Comparison of ENCODE assay signal across 12 cellular contexts in the genomic region with DNA sequence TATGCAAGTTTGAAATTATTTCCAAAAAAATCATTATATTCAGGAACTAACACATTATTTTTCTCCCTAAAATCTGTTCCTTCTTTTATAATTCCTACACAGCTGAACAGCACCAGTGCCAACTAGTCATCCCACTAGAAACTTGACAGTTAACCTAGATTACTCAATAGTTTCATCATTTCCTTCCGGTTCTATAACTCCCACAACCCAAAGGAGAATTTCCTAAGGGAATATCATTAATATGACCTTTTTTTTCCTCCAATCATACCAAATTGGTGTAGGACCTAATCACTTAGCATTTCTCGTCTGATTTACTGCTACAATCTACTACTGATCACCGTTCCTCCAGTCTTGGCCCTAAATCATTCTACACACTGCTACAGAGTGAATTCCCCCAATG. TPM values are rescaled to one million over a fixed set of nuclear protein-coding genes. Genes with fewer than 3 reads are reported as not detected.
DNase-seq lines count a peak whose midpoint lies in the region; ATAC-seq, FAIRE-seq and TF ChIP-seq lines count a peak whose summit lies in the region.
"Had no signal": no experiment of that assay in that cellular context is flagged by ENCODE, and none has a peak within 500 bp of the region (broad histone marks: within the 10 kb centered on the region; RNA-seq: fewer than 3 reads in every experiment).

No MANE protein-coding gene starts in this region.

- DNase-seq in AG08395 (ENCODE audit: low spot score): peak; percentile 57
- DNase-seq in HS-5 (ENCODE audit: low read depth): peak; percentile 60
- no peak for DNase-seq in keratinocyte (ENCODE audit: low read depth, low spot score)
- DNase-seq in stimulated activated naive B cell treated with anti-CD40 and anti-IgM and Interleukin-4, amounts not matched to agents 10 μg/mL and 1 μg/mL and 100 μg/mL, for 72 hours: no peak
- DNase-seq in activated CD4-positive, alpha-beta memory T cell treated with anti-CD3 and anti-CD28 coated beads, Interleukin-2, amount 10 ng/mL, durations not matched to agents 7 days and 5 days: no peak
- no peak for DNase-seq in CD4-positive, alpha-beta T cell
- DNase-seq: MM.1S, retina had no signal

- no peak overlapping the region for H3K9ac ChIP-seq in keratinocyte (ENCODE audit: control insufficient read depth, extremely low read depth, insufficient read depth, low read length)

- POLR2A ChIA-PET in activated CD4-positive, alpha-beta memory T cell treated with anti-CD3 and anti-CD28 coated beads, Interleukin-2, amount 10 ng/mL, durations not matched to agents 7 days and 5 days (lab: Charles Lee): no interaction called here
- POLR2A ChIA-PET in CD4-positive, alpha-beta T cell (lab: Charles Lee): no interaction called here

- peaks cover 33% of the 10 kb centered on the region for H3K79me2 ChIP-seq in keratinocyte (ENCODE audit: control insufficient read depth, insufficient read depth, low read length)

- H3K27ac Mint-ChIP-seq in brain: peak overlapping the region in 3 of 5 experiments; percentile 25 to 58 (median 54)
- no peak overlapping the region for H3K27ac Mint-ChIP-seq in stimulated activated naive B cell treated with anti-CD40 and anti-IgM and Interleukin-4, amounts not matched to agents 10 μg/mL and 1 μg/mL and 100 μg/mL, for 72 hours
- H3K27ac Mint-ChIP-seq in activated CD4-positive, alpha-beta memory T cell treated with anti-CD3 and anti-CD28 coated beads, Interleukin-2, amount 10 ng/mL, durations not matched to agents 7 days and 5 days: no peak overlapping the region
- H3K27ac Mint-ChIP-seq in CD4-positive, alpha-beta T cell: no peak overlapping the region
- H3K27ac Mint-ChIP-seq: activated T-helper 2 cell treated with anti-CD3 and anti-CD28 coated beads, Interferon-gamma antibody, Interleukin-2, Interleukin-4, amounts not matched to agents 10 μg/mL and 5 μg/mL and 100 μg/mL, durations not matched to agents 14 hours and 24 hours and 36 hours had no signal

- peak overlapping the region; percentile 78 for H3K27ac ChIP-seq in keratinocyte (ENCODE audit: control insufficient read depth, insufficient read depth, low read length)
- no peak overlapping the region for H3K27ac ChIP-seq in CD4-positive, alpha-beta T cell (ENCODE audit: low read depth, low read length)

- H3K36me3 ChIP-seq in keratinocyte (ENCODE audit: control insufficient read depth in 2 of 2, extremely low read depth in 1 of 2, insufficient read depth in 2 of 2, low read length in 2 of 2): no peaks in the 10 kb centered on the region

- no peaks in the 10 kb centered on the region for H3K9me3 ChIP-seq in keratinocyte (ENCODE audit: control insufficient read depth, low read depth, low read length)
- H3K9me3 ChIP-seq in CD4-positive, alpha-beta T cell (ENCODE audit: control insufficient read depth, low read length): no peaks in the 10 kb centered on the region

- peak overlapping the region in 1 of 5 experiments; percentile 9 for H3K4me3 Mint-ChIP-seq in brain
- H3K4me3 Mint-ChIP-seq in stimulated activated naive B cell treated with anti-CD40 and anti-IgM and Interleukin-4, amounts not matched to agents 10 μg/mL and 1 μg/mL and 100 μg/mL, for 72 hours: no peak overlapping the region
- H3K4me3 Mint-ChIP-seq in activated CD4-positive, alpha-beta memory T cell treated with anti-CD3 and anti-CD28 coated beads, Interleukin-2, amount 10 ng/mL, durations not matched to agents 7 days and 5 days: no peak overlapping the region
- no peak overlapping the region for H3K4me3 Mint-ChIP-seq in CD4-positive, alpha-beta T cell

- ATAC-seq in stimulated activated naive B cell treated with anti-CD40 and anti-IgM and Interleukin-4, amounts not matched to agents 10 μg/mL and 1 μg/mL and 100 μg/mL, for 72 hours (replicated peaks): no peak
- no peak for ATAC-seq in GM19467 (IDR thresholded peaks at IDR 0.05; ENCODE audit: unreplicated experiment)
- ATAC-seq in CD4-positive, alpha-beta T cell (ENCODE audit: poor library complexity): no peak

- intact Hi-C loops in CD4-positive, alpha-beta T cell (cut with DNase I, micrococcal nuclease): no loop called here

- TF ChIP-seq CTCF in brain (conservative IDR thresholded peaks at IDR 0.05) (no peak), keratinocyte (optimal IDR thresholded peaks at IDR 0.05 in 1 of 3, IDR thresholded peaks at IDR 0.05 in 1 of 3, conservative IDR thresholded peaks at IDR 0.05 in 1 of 3; ENCODE audit: extremely low read depth in 1 of 3, insufficient read depth in 2 of 3, low read length in 3 of 3) (no peak)
- no peak for TF ChIP-seq CTCF in CD4-positive, alpha-beta T cell (IDR thresholded peaks at IDR 0.05)

- H3K4me1 ChIP-seq in keratinocyte (ENCODE audit: control insufficient read depth, extremely low read depth, insufficient read depth, low read length): peaks cover 19% of the 10 kb centered on the region

- H3K4me3 ChIP-seq in keratinocyte (ENCODE audit: control insufficient read depth in 2 of 3, extremely low read depth in 1 of 3, insufficient read depth in 2 of 3, low read depth in 1 of 3, low read length in 3 of 3): no peak overlapping the region

- H4K20me1 ChIP-seq in keratinocyte (ENCODE audit: control insufficient read depth, extremely low read depth, insufficient read depth, low read length): no peaks in the 10 kb centered on the region

- CTCF ChIA-PET in activated CD4-positive, alpha-beta memory T cell treated with anti-CD3 and anti-CD28 coated beads, Interleukin-2, amount 10 ng/mL, durations not matched to agents 7 days and 5 days (lab: Charles Lee): no interaction called here
- CTCF ChIA-PET in CD4-positive, alpha-beta T cell (lab: Charles Lee): no interaction called here

- dilution Hi-C loops in keratinocyte (cut with MboI; ENCODE audit: extremely low pct_ligation_motif_present, low sequenced_read_pairs): no loop called here

- no peaks in the 10 kb centered on the region for H3K27me3 ChIP-seq in keratinocyte (ENCODE audit: control insufficient read depth, extremely low read depth, insufficient read depth, low read length)
- H3K27me3 ChIP-seq in CD4-positive, alpha-beta T cell (ENCODE audit: control insufficient read depth, insufficient read depth, low read length): no peaks in the 10 kb centered on the region

- no peaks in the 10 kb centered on the region for H3K9me3 Mint-ChIP-seq in brain
- H3K9me3 Mint-ChIP-seq in stimulated activated naive B cell treated with anti-CD40 and anti-IgM and Interleukin-4, amounts not matched to agents 10 μg/mL and 1 μg/mL and 100 μg/mL, for 72 hours: peaks cover 0 to 2% of the 10 kb centered on the region in 2 donors
- H3K9me3 Mint-ChIP-seq in activated CD4-positive, alpha-beta memory T cell treated with anti-CD3 and anti-CD28 coated beads, Interleukin-2, amount 10 ng/mL, durations not matched to agents 7 days and 5 days: no peaks in the 10 kb centered on the region
- no peaks in the 10 kb centered on the region for H3K9me3 Mint-ChIP-seq in CD4-positive, alpha-beta T cell
- H3K9me3 Mint-ChIP-seq: activated T-helper 2 cell treated with anti-CD3 and anti-CD28 coated beads, Interferon-gamma antibody, Interleukin-2, Interleukin-4, amounts not matched to agents 10 μg/mL and 5 μg/mL and 100 μg/mL, durations not matched to agents 14 hours and 24 hours and 36 hours had no signal

- no peaks in the 10 kb centered on the region for H3K27me3 Mint-ChIP-seq in brain
- H3K27me3 Mint-ChIP-seq in stimulated activated naive B cell treated with anti-CD40 and anti-IgM and Interleukin-4, amounts not matched to agents 10 μg/mL and 1 μg/mL and 100 μg/mL, for 72 hours: no peaks in the 10 kb centered on the region
- no peaks in the 10 kb centered on the region for H3K27me3 Mint-ChIP-seq in activated CD4-positive, alpha-beta memory T cell treated with anti-CD3 and anti-CD28 coated beads, Interleukin-2, amount 10 ng/mL, durations not matched to agents 7 days and 5 days
- H3K27me3 Mint-ChIP-seq in CD4-positive, alpha-beta T cell: peaks cover 4% of the 10 kb centered on the region

- peak; percentile 85 for FAIRE-seq in keratinocyte (lab: Jason Lieb, UNC)
- FAIRE-seq: GM12891 had no signal

- no peaks in the 10 kb centered on the region for H3K9me1 ChIP-seq in keratinocyte (ENCODE audit: control insufficient read depth, extremely low read depth, insufficient read depth, low read length)

- no peak overlapping the region for H2AFZ ChIP-seq in keratinocyte (ENCODE audit: control insufficient read depth, low read length)

- H3K4me1 Mint-ChIP-seq in brain: peaks cover 60% of the 10 kb centered on the region
- H3K4me1 Mint-ChIP-seq in stimulated activated naive B cell treated with anti-CD40 and anti-IgM and Interleukin-4, amounts not matched to agents 10 μg/mL and 1 μg/mL and 100 μg/mL, for 72 hours: no peaks in the 10 kb centered on the region
- H3K4me1 Mint-ChIP-seq in activated CD4-positive, alpha-beta memory T cell treated with anti-CD3 and anti-CD28 coated beads, Interleukin-2, amount 10 ng/mL, durations not matched to agents 7 days and 5 days: no peaks in the 10 kb centered on the region
- H3K4me1 Mint-ChIP-seq in CD4-positive, alpha-beta T cell (ENCODE audit: low read depth): no peaks in the 10 kb centered on the region

- peaks cover 32% of the 10 kb centered on the region for H3K36me3 Mint-ChIP-seq in brain
- H3K36me3 Mint-ChIP-seq in stimulated activated naive B cell treated with anti-CD40 and anti-IgM and Interleukin-4, amounts not matched to agents 10 μg/mL and 1 μg/mL and 100 μg/mL, for 72 hours: no peaks in the 10 kb centered on the region
- H3K36me3 Mint-ChIP-seq in activated CD4-positive, alpha-beta memory T cell treated with anti-CD3 and anti-CD28 coated beads, Interleukin-2, amount 10 ng/mL, durations not matched to agents 7 days and 5 days (ENCODE audit: low read depth): no peaks in the 10 kb centered on the region
- H3K36me3 Mint-ChIP-seq in CD4-positive, alpha-beta T cell (ENCODE audit: low read depth): no peaks in the 10 kb centered on the region

- H3K4me2 ChIP-seq in keratinocyte (ENCODE audit: control insufficient read depth, extremely low read depth, insufficient read depth, low read depth, low read length): peak overlapping the region; percentile 17

RNA-seq across cellular contexts. Expression of a gene that starts 45.9 kb away (rescaled TPM):
- polyA plus RNA-seq in brain (ENCODE audit: insufficient read depth, low read depth, low replicate concordance) (10.9 TPM), keratinocyte (24.8 to 34.2 TPM (median 28.5 TPM) in 3 replicates)
- polyA plus RNA-seq in keratinocyte (2011; ENCODE audit: low read depth): 19.3 TPM
- 12.8 and 23.7 TPM in 2 replicates for polyA plus RNA-seq in keratinocyte (2011; cell fraction: cytosol; rRNA removed)
- 59.3 and 60.4 TPM in 2 replicates for polyA plus RNA-seq in keratinocyte (2011; cell fraction: nucleus; rRNA removed)
- 11.7 and 19.5 TPM in 2 replicates for polyA plus RNA-seq in keratinocyte (2012; ENCODE audit: low replicate concordance)
- polyA minus RNA-seq in keratinocyte: 80.5 to 178 TPM (median 160 TPM) in 3 replicates
- 23.2 TPM for polyA minus RNA-seq in keratinocyte (2011; cell fraction: cytosol; rRNA and poly(A)+ RNA removed)
- 239 and 361 TPM in 2 replicates for polyA minus RNA-seq in keratinocyte (2011; cell fraction: nucleus; rRNA and poly(A)+ RNA removed)
- 1 to 10 TPM; 1.4 to 1.5 TPM for total RNA-seq in activated CD4-positive, alpha-beta memory T cell treated with anti-CD3 and anti-CD28 coated beads, Interleukin-2, amount 10 ng/mL, durations not matched to agents 7 days and 5 days
- under 1 TPM; 0.60 to 0.75 TPM for total RNA-seq in CD4-positive, alpha-beta T cell

Comparison
In these comparisons a context has a peak if more than half of its experiments do, and no peak if none do; other contexts are left out.
1. DNase-seq: peak in AG08395 (single experiment) and HS-5 (single experiment); none in keratinocyte (single experiment), stimulated activated naive B cell treated with anti-CD40 and anti-IgM and Interleukin-4, amounts not matched to agents 10 μg/mL and 1 μg/mL and 100 μg/mL, for 72 hours (single experiment), activated CD4-positive, alpha-beta memory T cell treated with anti-CD3 and anti-CD28 coated beads, Interleukin-2, amount 10 ng/mL, durations not matched to agents 7 days and 5 days (single experiment) and CD4-positive, alpha-beta T cell (0 of 10).
2. H3K27ac Mint-ChIP-seq: peak in brain (3 of 5); none in stimulated activated naive B cell treated with anti-CD40 and anti-IgM and Interleukin-4, amounts not matched to agents 10 μg/mL and 1 μg/mL and 100 μg/mL, for 72 hours (single experiment), activated CD4-positive, alpha-beta memory T cell treated with anti-CD3 and anti-CD28 coated beads, Interleukin-2, amount 10 ng/mL, durations not matched to agents 7 days and 5 days (single experiment) and CD4-positive, alpha-beta T cell (single experiment).